In genomic region chr11:74169736-74170458, GRCh38 we compare ENCODE assay signal across 8 cellular contexts. TPM values are rescaled to one million over a fixed set of nuclear protein-coding genes. Genes with fewer than 3 reads are reported as not detected.
A peak's percentile ranks its signal among the peaks of the same experiment; 100 is the strongest.
DNase-seq lines count a peak whose midpoint lies in the region; ATAC-seq, FAIRE-seq and TF ChIP-seq lines count a peak whose summit lies in the region.

No MANE protein-coding gene starts in this region.

- H3K27ac ChIP-seq in DND-41 (ENCODE audit: low read length) (peak overlapping the region; percentile 76), pancreas (peak overlapping the region in 3 of 4 donors; percentile 61 to 86 (median 81))

- peaks cover 51% of the 10 kb centered on the region for H3K4me1 ChIP-seq in DND-41 (ENCODE audit: insufficient read depth, low read length)
- H3K4me1 ChIP-seq in pancreas, result peaks cover 14 to 20% (median 19%) of the 10 kb centered on the region in 3 donors

- H3K4me3 Mint-ChIP-seq in stimulated activated naive CD8-positive, alpha-beta T cell treated with anti-CD3 and anti-CD28 coated beads, Interleukin-15, amount 100 ng/mL, for 72 hours, result no peak overlapping the region

- WGBS in pancreas, 2 donors, result 7 to 10% methylated on average over 9 of the region's 9 CpGs

- DNase-seq in DND-41 (no peak), M059J (ENCODE audit: low read depth) (peak; percentile 7), pancreas (no peak), GM10266 (ENCODE audit: extremely low spot score) (no peak), AG20443 (ENCODE audit: low spot score) (no peak), NCI-H2081 (lab: John Stamatoyannopoulos, UW) (no peak)
- DNase-seq in stimulated activated naive CD8-positive, alpha-beta T cell treated with anti-CD3 and anti-CD28 coated beads, Interleukin-15, amount 100 ng/mL, for 72 hours, result no peak

- peak overlapping the region; percentile 80 for H2AFZ ChIP-seq in DND-41 (ENCODE audit: low read depth, low read length)

- no peaks in the 10 kb centered on the region for H3K27me3 Mint-ChIP-seq in stimulated activated naive CD8-positive, alpha-beta T cell treated with anti-CD3 and anti-CD28 coated beads, Interleukin-15, amount 100 ng/mL, for 72 hours

- TF ChIP-seq CTCF in DND-41 (IDR thresholded peaks at IDR 0.05; ENCODE audit: borderline replicate concordance, extremely low read depth, low read length, poor library complexity, severe bottlenecking) (no peak), pancreas (IDR thresholded peaks at IDR 0.05) (no peak), GM10266 (IDR thresholded peaks at IDR 0.05; ENCODE audit: control insufficient read depth, insufficient read depth, low read depth, missing control alignments) (no peak)

- H3K4me3 ChIP-seq in DND-41 (ENCODE audit: low read depth in 1 of 2, low read length in 2 of 2) (peak overlapping the region; percentile 68 to 76), pancreas (peak overlapping the region; percentile 48 to 68 (median 63))

- H3K27ac Mint-ChIP-seq in stimulated activated naive CD8-positive, alpha-beta T cell treated with anti-CD3 and anti-CD28 coated beads, Interleukin-15, amount 100 ng/mL, for 72 hours, result no peak overlapping the region

- no peaks in the 10 kb centered on the region for H3K9me3 ChIP-seq in DND-41 (ENCODE audit: insufficient read depth, low read length, severe bottlenecking)
- no peaks in the 10 kb centered on the region for H3K9me3 ChIP-seq in pancreas

- H3K27me3 ChIP-seq in DND-41 (ENCODE audit: insufficient read depth, low read length, poor library complexity) (no peaks in the 10 kb centered on the region), pancreas (no peaks in the 10 kb centered on the region)

- no peaks in the 10 kb centered on the region for H3K9me3 Mint-ChIP-seq in stimulated activated naive CD8-positive, alpha-beta T cell treated with anti-CD3 and anti-CD28 coated beads, Interleukin-15, amount 100 ng/mL, for 72 hours

- H3K4me2 ChIP-seq in DND-41 (ENCODE audit: insufficient read depth, low read length), result peak overlapping the region; percentile 80

- FAIRE-seq in endometrium (lab: Jason Lieb, UNC), result peak; percentile 15
- FAIRE-seq in pancreas (lab: Jason Lieb, UNC), result no peak

- peaks cover 67% of the 10 kb centered on the region for H3K79me2 ChIP-seq in DND-41 (ENCODE audit: insufficient read depth, low read length)

- H3K36me3 ChIP-seq in DND-41 (ENCODE audit: insufficient read depth, low read length) (peaks cover 37% of the 10 kb centered on the region), pancreas (no peaks in the 10 kb centered on the region)

- no peaks in the 10 kb centered on the region for H3K4me1 Mint-ChIP-seq in stimulated activated naive CD8-positive, alpha-beta T cell treated with anti-CD3 and anti-CD28 coated beads, Interleukin-15, amount 100 ng/mL, for 72 hours

- ATAC-seq in DND-41 (ENCODE audit: insufficient read depth, low read depth) (no peak), pancreas (no peak)
- no peak for ATAC-seq in stimulated activated naive CD8-positive, alpha-beta T cell treated with anti-CD3 and anti-CD28 coated beads, Interleukin-15, amount 100 ng/mL, for 72 hours

- no peaks in the 10 kb centered on the region for H4K20me1 ChIP-seq in DND-41 (ENCODE audit: insufficient read depth, low read length)

- intact Hi-C loops in pancreas (cut with DNase I), result no loop called here

- peak overlapping the region; percentile 66 for H3K9ac ChIP-seq in DND-41 (ENCODE audit: low read depth, low read length)

RNA-seq across cellular contexts. Expression of gene C2CD3, which starts 0.9 kb away (rescaled TPM):
- total RNA-seq in M059J (2014; rRNA removed; shearing (Covaris generic)), result 16.6 and 22.6 TPM in 2 replicates
- total RNA-seq in pancreas, result 10 to 100 TPM in 1 of 6 donors, 1 to 10 TPM in 5; 7.0 to 14.8 (median 8.6) TPM
- polyA plus RNA-seq in pancreas, result 10 to 100 TPM in 1 of 2 donors, 1 to 10 TPM in 1; 8.2 to 11.6 TPM

RNA-seq across cellular contexts. Expression of gene PPME1, which starts 1.2 kb away (rescaled TPM):
- total RNA-seq in M059J (2014; rRNA removed; shearing (Covaris generic)), result 57.4 and 60.4 TPM in 2 replicates
- total RNA-seq in pancreas, result 10 to 100 TPM in 5 of 6 donors, 1 to 10 TPM in 1; 9.6 to 18.7 (median 13.6) TPM
- 10 to 100 TPM; 11.7 to 20.6 TPM for polyA plus RNA-seq in pancreas
